ENCODE assay signal across 2 cellular contexts in genomic region chr14:104510794-104511611, GRCh38.
TF ChIP-seq lines count a peak whose summit lies in the region.

No MANE protein-coding gene starts in this region.

TF ChIP-seq in SK-N-SH, 30 proteins besides CTCF, POLR2A, EP300 and RAD21 (continued from another document):
- TF ChIP-seq RFX5 (IDR thresholded peaks at IDR 0.05; ENCODE audit: low read length), result no peak
- TF ChIP-seq IRF3 (IDR thresholded peaks at IDR 0.05; ENCODE audit: low read depth, low read length), result no peak
- TF ChIP-seq POLR2AphosphoS5 (IDR thresholded peaks at IDR 0.05; ENCODE audit: low read depth, low read length), result no peak
- TF ChIP-seq TCF12 (IDR thresholded peaks at IDR 0.05), result no peak
- no peak for TF ChIP-seq ELF1 (IDR thresholded peaks at IDR 0.05)
- no peak for TF ChIP-seq MEF2A (IDR thresholded peaks at IDR 0.05; ENCODE audit: borderline replicate concordance, low read depth)
- no peak for TF ChIP-seq FOSL2 (IDR thresholded peaks at IDR 0.05; ENCODE audit: borderline replicate concordance, low read depth)
- no peak for TF ChIP-seq YY1 (IDR thresholded peaks at IDR 0.05; ENCODE audit: low read depth)
- no peak for TF ChIP-seq PBX3 (IDR thresholded peaks at IDR 0.05)
- TF ChIP-seq TEAD4 (IDR thresholded peaks at IDR 0.05; ENCODE audit: borderline replicate concordance, insufficient read depth), result no peak
- TF ChIP-seq NRF1 (IDR thresholded peaks at IDR 0.05; ENCODE audit: low read depth, low read length), result no peak

TF ChIP-seq in SK-N-SH treated with all-trans-retinoic acid at 6 μM for 48 hours, 23 proteins besides CTCF, POLR2A, EP300 and RAD21 (continued from another document):
- TF ChIP-seq GLIS3 (CRISPR knock-in tag; IDR thresholded peaks at IDR 0.05) (no peak), ISL1 (CRISPR knock-in tag; IDR thresholded peaks at IDR 0.05) (no peak), TSHZ2 (CRISPR knock-in tag; IDR thresholded peaks at IDR 0.05) (no peak), ZNF70 (CRISPR knock-in tag; IDR thresholded peaks at IDR 0.05) (no peak), ZNF565 (CRISPR knock-in tag; conservative IDR thresholded peaks at IDR 0.05; ENCODE audit: low read depth) (no peak), OSR1 (CRISPR knock-in tag; IDR thresholded peaks at IDR 0.05) (no peak), ARNTL (CRISPR knock-in tag; IDR thresholded peaks at IDR 0.05; ENCODE audit: borderline replicate concordance, low read depth) (no peak)
TF ChIP-seq in SK-N-SH treated with all-trans-retinoic acid at 6 μM for 48 hours: peak in this region for 0.
